8 cellular contexts compared by ENCODE assay signal in the genomic region with DNA sequence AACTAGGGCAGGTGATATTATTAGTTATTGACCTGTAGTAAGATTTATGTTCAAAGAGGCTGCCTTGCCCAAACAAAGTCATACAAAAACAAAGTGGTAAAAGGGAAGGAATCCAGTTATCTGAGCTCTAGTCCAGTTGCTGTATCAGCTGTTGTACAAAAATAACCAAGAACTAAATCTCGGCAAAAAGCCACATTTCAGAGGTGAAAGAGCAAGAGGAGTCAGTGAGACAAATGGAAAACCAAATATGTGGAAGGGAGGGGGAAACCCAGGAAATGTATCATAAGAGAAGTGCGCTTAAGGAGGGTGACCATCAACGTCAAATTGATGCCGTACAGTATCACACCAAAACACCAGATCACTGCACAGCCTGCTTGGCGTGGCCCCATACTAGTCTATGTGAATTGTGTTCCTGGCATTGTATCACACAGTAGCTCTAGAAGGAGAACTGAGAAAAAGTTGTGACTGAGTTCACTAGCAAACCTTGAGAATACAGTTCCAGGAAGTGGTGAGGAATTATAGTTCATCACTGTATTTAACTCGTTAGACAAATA.
A peak's percentile ranks its signal among the peaks of the same experiment; 100 is the strongest.
DNase-seq lines count a peak whose midpoint lies in the region; ATAC-seq and TF ChIP-seq lines count a peak whose summit lies in the region.

No MANE protein-coding gene starts in this region.

- no peaks in the 10 kb centered on the region for H3K27me3 Mint-ChIP-seq in stimulated activated naive B cell treated with anti-CD40 and anti-IgM and Interleukin-4, amounts not matched to agents 10 μg/mL and 1 μg/mL and 100 μg/mL, for 72 hours

- peaks cover 34 to 50% of the 10 kb centered on the region in 2 donors for H3K4me1 Mint-ChIP-seq in stimulated activated naive B cell treated with anti-CD40 and anti-IgM and Interleukin-4, amounts not matched to agents 10 μg/mL and 1 μg/mL and 100 μg/mL, for 72 hours

- H3K9me3 Mint-ChIP-seq in stimulated activated naive B cell treated with anti-CD40 and anti-IgM and Interleukin-4, amounts not matched to agents 10 μg/mL and 1 μg/mL and 100 μg/mL, for 72 hours, result no peaks in the 10 kb centered on the region

- no peak for TF ChIP-seq CTCF in choroid plexus epithelial cell (conservative IDR thresholded peaks at IDR 0.05; ENCODE audit: low read depth, low read length)

- peak; percentile 67 for ATAC-seq in HG03354 (IDR thresholded peaks at IDR 0.05; ENCODE audit: poor library complexity, severe bottlenecking, unreplicated experiment)
- peak; percentile 95 for ATAC-seq in stimulated activated naive B cell treated with anti-CD40 and anti-IgM and Interleukin-4, amounts not matched to agents 10 μg/mL and 1 μg/mL and 100 μg/mL, for 72 hours (replicated peaks)

- H3K36me3 Mint-ChIP-seq in stimulated activated naive B cell treated with anti-CD40 and anti-IgM and Interleukin-4, amounts not matched to agents 10 μg/mL and 1 μg/mL and 100 μg/mL, for 72 hours, result peaks cover 30 to 53% of the 10 kb centered on the region in 2 donors

- H3K27ac Mint-ChIP-seq in stimulated activated naive B cell treated with anti-CD40 and anti-IgM and Interleukin-4, amounts not matched to agents 10 μg/mL and 1 μg/mL and 100 μg/mL, for 72 hours, result peak overlapping the region; percentile 80

- H3K4me3 Mint-ChIP-seq in stimulated activated naive B cell treated with anti-CD40 and anti-IgM and Interleukin-4, amounts not matched to agents 10 μg/mL and 1 μg/mL and 100 μg/mL, for 72 hours, result no peak overlapping the region

- H3K4me3 ChIP-seq in choroid plexus epithelial cell (ENCODE audit: low read depth, low read length), result no peak overlapping the region

- peak; percentile 8 to 19 for DNase-seq in stimulated activated CD4-positive, alpha-beta T cell treated with anti-CD3 and anti-CD28 coated beads, Interleukin-2, amount 100 ng/mL, for 24 hours
- no peak for DNase-seq in stimulated activated CD4-positive, alpha-beta T cell treated with anti-CD3 and anti-CD28 coated beads, Interleukin-4, amount 100 ng/mL, for 1 hour
- peak; percentile 92 for DNase-seq in choroid plexus epithelial cell (ENCODE audit: low read depth)
- peak; percentile 58 for DNase-seq in stimulated activated naive B cell treated with anti-CD40 and anti-IgM and Interleukin-4, amounts not matched to agents 10 μg/mL and 1 μg/mL and 100 μg/mL, for 72 hours
- no peak for DNase-seq in Kasumi-1 (lab: John Stamatoyannopoulos, UW)
- DNase-seq in DMS153 treated with DMSO at 0.1 percent for 48 hours (lab: John Stamatoyannopoulos, UW; ENCODE audit: unreplicated experiment), result no peak
- DNase-seq in DMS 273 treated with DMSO at 0.1 percent for 48 hours (lab: John Stamatoyannopoulos, UW), result no peak

Comparison
In these comparisons a context has a peak if more than half of its experiments do, and no peak if none do; other contexts are left out.
1. DNase-seq: peak in stimulated activated CD4-positive, alpha-beta T cell treated with anti-CD3 and anti-CD28 coated beads, Interleukin-2, amount 100 ng/mL, for 24 hours (2 of 2), choroid plexus epithelial cell (single experiment) and stimulated activated naive B cell treated with anti-CD40 and anti-IgM and Interleukin-4, amounts not matched to agents 10 μg/mL and 1 μg/mL and 100 μg/mL, for 72 hours (single experiment); none in stimulated activated CD4-positive, alpha-beta T cell treated with anti-CD3 and anti-CD28 coated beads, Interleukin-4, amount 100 ng/mL, for 1 hour (single experiment), Kasumi-1 (0 of 2), DMS153 treated with DMSO at 0.1 percent for 48 hours (single experiment) and DMS 273 treated with DMSO at 0.1 percent for 48 hours (single experiment).